Comparison of ENCODE assay signal across 21 cellular contexts in the genomic region with DNA sequence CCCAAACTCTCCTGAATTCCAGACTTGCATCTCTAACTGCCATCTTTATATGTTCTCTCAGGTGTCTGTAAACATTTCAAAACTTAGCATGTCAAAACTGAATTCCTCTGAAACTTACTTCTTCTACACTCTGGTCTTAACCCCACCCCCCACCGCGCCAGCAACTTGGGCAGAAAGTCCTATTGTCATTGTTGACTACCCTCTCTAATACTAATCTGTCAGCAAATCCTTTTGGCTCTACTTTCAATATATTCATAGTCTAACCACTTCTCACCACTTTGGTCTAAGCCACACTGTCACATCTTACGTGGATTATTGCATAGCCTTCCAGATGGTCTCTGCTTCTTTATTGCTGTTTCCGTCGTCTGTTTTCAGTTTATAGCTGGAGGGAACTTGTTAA.
"Had no signal": no experiment of that assay in that cellular context is flagged by ENCODE, and none has a peak within 500 bp of the region (broad histone marks: within the 10 kb centered on the region; RNA-seq: fewer than 3 reads in every experiment).

No MANE protein-coding gene starts in this region.

- ATAC-seq: activated naive CD4-positive, alpha-beta T cell treated with anti-CD3 and anti-CD28 coated beads, Interleukin-2, amount 50 U/mL, for 72 hours; activated naive CD8-positive, alpha-beta T cell treated with anti-CD3 and anti-CD28 coated beads, Interleukin-2, amount 50 U/mL, for 24 hours; activated T-cell treated with anti-CD3 and anti-CD28 coated beads, Interleukin-2, amount 50 U/mL, for 4 hours; T-cell had no signal

- DNase-seq: activated CD4-positive, alpha-beta memory T cell treated with anti-CD3 and anti-CD28 coated beads for 36 hours; activated CD4-positive, alpha-beta T cell treated with anti-CD3 and anti-CD28 coated beads, Interleukin-2, amount 10 ng/mL, durations not matched to agents 7 days and 5 days; activated CD4-positive, CD25-positive, alpha-beta regulatory T cell; activated CD8-positive, alpha-beta memory T cell treated with anti-CD3 and anti-CD28 coated beads for 24 hours; activated effector memory CD4-positive, alpha-beta T cell treated with anti-CD3 and anti-CD28 coated beads, Interleukin-2, amount 50 U/mL, for 16 hours; activated naive CD4-positive, alpha-beta T cell treated with Interleukin-2 at 50 U/mL for 16 hours; activated naive CD8-positive, alpha-beta T cell treated with anti-CD3 and anti-CD28 coated beads, Interleukin-2, amount 50 U/mL, for 24 hours; activated T-cell treated with anti-CD3 and anti-CD28 coated beads, Interleukin-2, amount 50 U/mL, for 4 hours; amniotic stem cell; cerebellar nuclear complex; Karpas-422; NCI-H1048; NCI-H146; NCI-H187 treated with DMSO at 0.1 percent for 48 hours; NCI-H2081 treated with DMSO at 0.1 percent for 48 hours; NCI-H226; SIG-M5; T-cell; T-helper 2 cell; T1000 had no signal
